Comparison of ENCODE assay signal across 18 cellular contexts in genomic region chr11:61726775-61727174, GRCh38.
"Had no signal": no experiment of that assay in that cellular context is flagged by ENCODE, and none has a peak within 500 bp of the region (broad histone marks: within the 10 kb centered on the region; RNA-seq: fewer than 3 reads in every experiment).

No MANE protein-coding gene starts in this region.

- H3K4me1 ChIP-seq: parathyroid adenoma, prostate gland, right lobe of liver, transverse colon had no signal

- H3K9me3 ChIP-seq: prostate gland, right lobe of liver, thoracic aorta, transverse colon had no signal

- H3K36me3 Mint-ChIP-seq: natural killer cell; stimulated activated effector memory CD8-positive, alpha-beta T cell treated with anti-CD3 and anti-CD28 coated beads, Interleukin-12 subunit alpha, Interleukin-12 subunit beta, amount 100 ng/mL, for 72 hours had no signal

- H3K9me3 Mint-ChIP-seq: endodermal cell; mesothelial cell of epicardium; natural killer cell; neural crest cell; stimulated activated effector memory CD8-positive, alpha-beta T cell treated with anti-CD3 and anti-CD28 coated beads, Interleukin-12 subunit alpha, Interleukin-12 subunit beta, amount 100 ng/mL, for 72 hours; stimulated activated naive CD8-positive, alpha-beta T cell treated with anti-CD3 and anti-CD28 coated beads, Interleukin-15, Interleukin-2, amounts not matched to agents 100 ng/mL and 50 ng/mL, for 24 hours had no signal

- H3K27me3 ChIP-seq: right lobe of liver, transverse colon had no signal

- H2AFZ ChIP-seq: parathyroid adenoma had no signal

- ATAC-seq: natural killer cell; right lobe of liver; stimulated activated effector memory CD8-positive, alpha-beta T cell treated with anti-CD3 and anti-CD28 coated beads, Interleukin-12 subunit alpha, Interleukin-12 subunit beta, amount 100 ng/mL, for 72 hours had no signal

- H3K79me2 ChIP-seq: parathyroid adenoma had no signal

- H3K4me3 Mint-ChIP-seq: endodermal cell; mesothelial cell of epicardium; natural killer cell; neural crest cell; stimulated activated effector memory CD8-positive, alpha-beta T cell treated with anti-CD3 and anti-CD28 coated beads, Interleukin-12 subunit alpha, Interleukin-12 subunit beta, amount 100 ng/mL, for 72 hours; stimulated activated naive CD8-positive, alpha-beta T cell treated with anti-CD3 and anti-CD28 coated beads, Interleukin-15, Interleukin-2, amounts not matched to agents 100 ng/mL and 50 ng/mL, for 24 hours had no signal

- H3K27ac ChIP-seq: parathyroid adenoma, right lobe of liver, thoracic aorta, transverse colon had no signal

- H3K36me3 ChIP-seq: prostate gland, right lobe of liver, thoracic aorta, transverse colon had no signal

- DNase-seq: dermis blood vessel endothelial cell; effector CD4-positive, alpha-beta T cell; endodermal cell; erythroblast; foreskin melanocyte; natural killer cell; occipital lobe; right lobe of liver; stimulated activated CD4-positive, alpha-beta T cell treated with anti-CD3 and anti-CD28 coated beads, Interleukin-4, amount 100 ng/mL, for 1 hour; stimulated activated CD8-positive, alpha-beta memory T cell treated with anti-CD3 and anti-CD28 coated beads, Interleukin-4, amount 100 ng/mL, for 48 hours; transverse colon had no signal

- H3K4me3 ChIP-seq: prostate gland, right lobe of liver, thoracic aorta, transverse colon had no signal

- H3K4me1 Mint-ChIP-seq: endodermal cell, mesothelial cell of epicardium had no signal

- H3K9ac ChIP-seq: parathyroid adenoma had no signal

- H3K27me3 Mint-ChIP-seq: stimulated activated naive CD8-positive, alpha-beta T cell treated with anti-CD3 and anti-CD28 coated beads, Interleukin-15, Interleukin-2, amounts not matched to agents 100 ng/mL and 50 ng/mL, for 24 hours had no signal

- H3K27ac Mint-ChIP-seq: mesothelial cell of epicardium; natural killer cell; stimulated activated effector memory CD8-positive, alpha-beta T cell treated with anti-CD3 and anti-CD28 coated beads, Interleukin-12 subunit alpha, Interleukin-12 subunit beta, amount 100 ng/mL, for 72 hours; stimulated activated naive CD8-positive, alpha-beta T cell treated with anti-CD3 and anti-CD28 coated beads, Interleukin-15, Interleukin-2, amounts not matched to agents 100 ng/mL and 50 ng/mL, for 24 hours had no signal
